9 cellular contexts compared by ENCODE assay signal in the genomic region with DNA sequence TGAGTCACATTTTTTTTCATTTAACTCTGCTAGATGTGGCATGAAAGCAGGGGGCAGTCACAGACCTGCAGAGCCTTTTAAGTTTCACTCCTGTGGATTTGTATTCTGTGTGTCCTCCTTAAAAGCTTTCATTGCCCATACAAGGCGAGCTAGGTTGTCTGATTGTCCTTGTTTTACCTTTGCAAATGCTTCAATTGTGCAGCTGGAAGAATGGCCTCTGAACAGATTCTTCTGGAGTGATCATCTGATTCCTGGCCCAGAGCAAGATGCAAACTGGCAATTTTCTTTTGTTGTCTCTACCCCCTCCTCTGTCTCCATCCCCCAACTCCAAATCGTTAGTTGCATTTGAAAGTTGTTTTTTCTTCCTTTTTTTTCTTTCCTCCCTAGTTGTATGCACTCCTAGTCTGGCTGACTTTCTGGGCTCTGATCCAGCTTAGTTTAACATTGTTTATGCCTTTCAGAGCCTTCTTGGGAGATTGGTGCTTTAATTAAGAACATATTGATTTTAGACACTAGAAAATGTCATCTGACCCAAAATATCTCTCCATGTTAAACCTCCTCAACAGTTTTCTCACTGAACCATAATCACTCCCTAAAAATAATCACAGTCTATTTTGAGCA.
DNase-seq lines count a peak whose midpoint lies in the region; ATAC-seq and TF ChIP-seq lines count a peak whose summit lies in the region.
"Had no signal": no experiment of that assay in that cellular context is flagged by ENCODE, and none has a peak within 500 bp of the region (broad histone marks: within the 10 kb centered on the region; RNA-seq: fewer than 3 reads in every experiment).

No MANE protein-coding gene starts in this region.

- H3K9me3 Mint-ChIP-seq in activated CD8-positive, alpha-beta T cell treated with anti-CD3 and anti-CD28 coated beads for 36 hours = no peaks in the 10 kb centered on the region

- intact Hi-C loops in prostate gland (cut with DNase I) = no loop called here
- intact Hi-C loops in activated CD8-positive, alpha-beta T cell treated with anti-CD3 and anti-CD28 coated beads for 36 hours (cut with micrococcal nuclease) = no loop called here

- H3K36me3 Mint-ChIP-seq in activated CD8-positive, alpha-beta T cell treated with anti-CD3 and anti-CD28 coated beads for 36 hours (ENCODE audit: low read depth) = no peaks in the 10 kb centered on the region

- no peak overlapping the region for H3K4me3 Mint-ChIP-seq in activated CD8-positive, alpha-beta T cell treated with anti-CD3 and anti-CD28 coated beads for 36 hours

- TF ChIP-seq CTCF in fibroblast of mammary gland (conservative IDR thresholded peaks at IDR 0.05; ENCODE audit: control insufficient read depth, insufficient read depth, low read depth, low read length) = no peak
- peak in 1 of 4 experiments; percentile 12 for TF ChIP-seq CTCF in prostate gland (IDR thresholded peaks at IDR 0.05)
- no peak for TF ChIP-seq CTCF in activated CD8-positive, alpha-beta T cell treated with anti-CD3 and anti-CD28 coated beads for 36 hours (IDR thresholded peaks at IDR 0.05)

- whole genome bisulfite sequencing in prostate gland = 11% methylated on average over 2 of the region's 2 CpGs

- peak; percentile 84 for DNase-seq in DMS79 treated with DMSO at 0.1 percent for 48 hours (lab: John Stamatoyannopoulos, UW)
- peak; percentile 65 for DNase-seq in NCI-H2171 treated with DMSO at 0.1 percent for 48 hours (lab: John Stamatoyannopoulos, UW)
- peak; percentile 95 for DNase-seq in fibroblast of mammary gland (ENCODE audit: low read depth)
- DNase-seq in prostate gland (ENCODE audit: low spot score) = no peak
- DNase-seq in occipital lobe (lab: John Stamatoyannopoulos, UW) = no peak
- no peak for DNase-seq in activated CD8-positive, alpha-beta T cell treated with anti-CD3 and anti-CD28 coated beads for 36 hours
- DNase-seq: NCI-H226 had no signal

- no peak for ATAC-seq in activated CD8-positive, alpha-beta T cell treated with anti-CD3 and anti-CD28 coated beads for 36 hours
- ATAC-seq in GM19452 (IDR thresholded peaks at IDR 0.05; ENCODE audit: unreplicated experiment) (no peak), GM18907 (IDR thresholded peaks at IDR 0.05; ENCODE audit: unreplicated experiment) (no peak)

- no peak for TF ChIP-seq POLR2A in prostate gland (IDR thresholded peaks at IDR 0.05)

- H3K4me3 ChIP-seq in fibroblast of mammary gland (ENCODE audit: control insufficient read depth, low read depth, low read length) (no peak overlapping the region), prostate gland (no peak overlapping the region)

- CTCF ChIA-PET in activated CD8-positive, alpha-beta T cell treated with anti-CD3 and anti-CD28 coated beads for 36 hours (lab: Charles Lee) = interaction anchor here (0.7 to 1.2 kb wide), 5 partner anchors 12 to 470 kb away, joined by 3 read pairs; no protein-coding TSS in a partner anchor

- H3K4me1 Mint-ChIP-seq in activated CD8-positive, alpha-beta T cell treated with anti-CD3 and anti-CD28 coated beads for 36 hours (ENCODE audit: low read depth) = no peaks in the 10 kb centered on the region

- H3K36me3 ChIP-seq in prostate gland = no peaks in the 10 kb centered on the region

- H3K4me1 ChIP-seq in prostate gland (replicated peaks) = no peaks in the 10 kb centered on the region

- peak overlapping the region; percentile 28 to 46 for H3K27ac ChIP-seq in prostate gland

- POLR2A ChIA-PET in activated CD8-positive, alpha-beta T cell treated with anti-CD3 and anti-CD28 coated beads for 36 hours (lab: Charles Lee) = interaction anchor here (0.8 to 0.9 kb wide), 2 partner anchors 11 to 12 kb away, joined by 3 read pairs; no protein-coding TSS in a partner anchor

- no peaks in the 10 kb centered on the region for H3K9me3 ChIP-seq in prostate gland

- no peaks in the 10 kb centered on the region for H3K27me3 ChIP-seq in prostate gland (replicated peaks; ENCODE audit: insufficient read depth)

- H3K27ac Mint-ChIP-seq in activated CD8-positive, alpha-beta T cell treated with anti-CD3 and anti-CD28 coated beads for 36 hours = no peak overlapping the region

- no peaks in the 10 kb centered on the region for H3K27me3 Mint-ChIP-seq in activated CD8-positive, alpha-beta T cell treated with anti-CD3 and anti-CD28 coated beads for 36 hours

Comparison
In these comparisons a context has a peak if more than half of its experiments do, and no peak if none do; other contexts are left out.
1. DNase-seq: peak in DMS79 treated with DMSO at 0.1 percent for 48 hours (single experiment), NCI-H2171 treated with DMSO at 0.1 percent for 48 hours (single experiment) and fibroblast of mammary gland (single experiment); none in prostate gland (single experiment), occipital lobe (single experiment) and activated CD8-positive, alpha-beta T cell treated with anti-CD3 and anti-CD28 coated beads for 36 hours (single experiment).